ENCODE assay signal across 9 cellular contexts in genomic region chr22:40009231-40009769, GRCh38. TPM values are rescaled to one million over a fixed set of nuclear protein-coding genes. Genes with fewer than 3 reads are reported as not detected.
DNase-seq lines count a peak whose midpoint lies in the region; ATAC-seq and TF ChIP-seq lines count a peak whose summit lies in the region.
"Had no signal": no experiment of that assay in that cellular context is flagged by ENCODE, and none has a peak within 500 bp of the region (broad histone marks: within the 10 kb centered on the region; RNA-seq: fewer than 3 reads in every experiment).

No MANE protein-coding gene starts in this region.

- peaks cover 27% of the 10 kb centered on the region for H3K4me1 Mint-ChIP-seq in Caco-2 (ENCODE audit: low read depth, unreplicated experiment)
- H3K4me1 Mint-ChIP-seq in activated naive CD8-positive, alpha-beta T cell treated with anti-CD3 and anti-CD28 coated beads, Interleukin-2, amount 50 U/mL, for 24 hours: peaks cover 12% of the 10 kb centered on the region

- H3K4me3 ChIP-seq in Caco-2 (ENCODE audit: low read depth, low read length): no peak overlapping the region

- TF ChIP-seq CTCF in Caco-2 (IDR thresholded peaks at IDR 0.05; ENCODE audit: insufficient read depth in 1 of 2, low read depth in 1 of 2, low read length in 1 of 2, severe bottlenecking in 1 of 2, unreplicated experiment in 1 of 2) (no peak), omental fat pad (IDR thresholded peaks at IDR 0.05) (no peak)

- H3K9me3 Mint-ChIP-seq in Caco-2 (ENCODE audit: unreplicated experiment): no peaks in the 10 kb centered on the region
- H3K9me3 Mint-ChIP-seq in activated naive CD8-positive, alpha-beta T cell treated with anti-CD3 and anti-CD28 coated beads, Interleukin-2, amount 50 U/mL, for 24 hours: no peaks in the 10 kb centered on the region

- H3K36me3 Mint-ChIP-seq in Caco-2 (ENCODE audit: insufficient read depth, unreplicated experiment): peaks cover 8% of the 10 kb centered on the region
- H3K36me3 Mint-ChIP-seq in activated naive CD8-positive, alpha-beta T cell treated with anti-CD3 and anti-CD28 coated beads, Interleukin-2, amount 50 U/mL, for 24 hours (ENCODE audit: low read depth): no peaks in the 10 kb centered on the region

- DNase-seq in Caco-2 (no peak), NCI-H146 (lab: John Stamatoyannopoulos, UW) (peak; percentile 91), left colon (peak; percentile 28 to 47), occipital lobe (lab: John Stamatoyannopoulos, UW) (no peak), NOMO-1 treated with DMSO at 0.1 percent for 48 hours (lab: John Stamatoyannopoulos, UW; ENCODE audit: unreplicated experiment) (no peak), omental fat pad (ENCODE audit: low spot score) (no peak)
- no peak for DNase-seq in activated naive CD8-positive, alpha-beta T cell treated with anti-CD3 and anti-CD28 coated beads, Interleukin-2, amount 50 U/mL, for 24 hours
- DNase-seq in stimulated activated CD4-positive, alpha-beta T cell treated with anti-CD3 and anti-CD28 coated beads, Interleukin-4, amount 100 ng/mL, for 1 hour: no peak
- DNase-seq: NCI-H524 treated with DMSO at 0.1 percent for 48 hours had no signal

- H3K4me1 ChIP-seq in Caco-2: peaks cover 61% of the 10 kb centered on the region

- H3K4me3 Mint-ChIP-seq in Caco-2 (ENCODE audit: unreplicated experiment): no peak overlapping the region
- peak overlapping the region; percentile 34 for H3K4me3 Mint-ChIP-seq in activated naive CD8-positive, alpha-beta T cell treated with anti-CD3 and anti-CD28 coated beads, Interleukin-2, amount 50 U/mL, for 24 hours

- H3K27me3 ChIP-seq in Caco-2 (replicated peaks; ENCODE audit: control insufficient read depth, insufficient read depth, low read length): no peaks in the 10 kb centered on the region

- H3K36me3 ChIP-seq in Caco-2 (ENCODE audit: control insufficient read depth, insufficient read depth, low read length): no peaks in the 10 kb centered on the region; the same call in 1 of the 2 replicates

- no peaks in the 10 kb centered on the region for H3K27me3 Mint-ChIP-seq in Caco-2 (ENCODE audit: insufficient read depth, unreplicated experiment)
- H3K27me3 Mint-ChIP-seq in activated naive CD8-positive, alpha-beta T cell treated with anti-CD3 and anti-CD28 coated beads, Interleukin-2, amount 50 U/mL, for 24 hours: peaks cover 27% of the 10 kb centered on the region

- H3K9me3 ChIP-seq in Caco-2: no peaks in the 10 kb centered on the region

- intact Hi-C loops in Caco-2 (cut with micrococcal nuclease; ENCODE audit: unreplicated experiment): no loop called here
- intact Hi-C loops in left colon (cut with DNase I, micrococcal nuclease): no loop called here

- POLR2A ChIA-PET in Caco-2 (lab: Charles Lee): no interaction called here

- BruUV-seq in Caco-2 (replicated peaks; lab: Mats Ljungman, UMichigan): no TSS peak

- CTCF ChIA-PET in Caco-2 (lab: Charles Lee): interaction anchor here (1.2 kb wide), 1 partner anchor 27 kb away, joined by 4 read pairs; no protein-coding TSS in a partner anchor

- ATAC-seq in activated naive CD8-positive, alpha-beta T cell treated with anti-CD3 and anti-CD28 coated beads, Interleukin-2, amount 50 U/mL, for 24 hours: no peak
- ATAC-seq in left colon: peak; percentile 73
- ATAC-seq in omental fat pad (ENCODE audit: low FRiP score): no peak

- peak overlapping the region; percentile 26 for H3K27ac Mint-ChIP-seq in Caco-2 (ENCODE audit: unreplicated experiment)
- peak overlapping the region; percentile 54 for H3K27ac Mint-ChIP-seq in activated naive CD8-positive, alpha-beta T cell treated with anti-CD3 and anti-CD28 coated beads, Interleukin-2, amount 50 U/mL, for 24 hours

RNA-seq across cellular contexts. Expression of gene FAM83F, which starts 14.5 kb away (rescaled TPM):
- total RNA-seq in Caco-2 (2022) (17.1 and 20.0 TPM in 2 replicates), left colon (10 to 100 TPM; 35.3 to 44.3 TPM), occipital lobe (0.78 TPM), omental fat pad (under 1 TPM; 0.37 to 0.84 (median 0.57) TPM)

RNA-seq across cellular contexts. Expression of gene TMA7B, which starts 49.1 kb away (rescaled TPM):
- total RNA-seq in Caco-2 (2022) (not detected in 2 replicates), left colon (not detected), occipital lobe (not detected), omental fat pad (not detected)

Comparison
In these comparisons a context has a peak if more than half of its experiments do, and no peak if none do; other contexts are left out.
1. DNase-seq: peak in NCI-H146 (single experiment) and left colon (2 of 2); none in Caco-2 (0 of 2), activated naive CD8-positive, alpha-beta T cell treated with anti-CD3 and anti-CD28 coated beads, Interleukin-2, amount 50 U/mL, for 24 hours (single experiment), stimulated activated CD4-positive, alpha-beta T cell treated with anti-CD3 and anti-CD28 coated beads, Interleukin-4, amount 100 ng/mL, for 1 hour (single experiment), occipital lobe (single experiment), NOMO-1 treated with DMSO at 0.1 percent for 48 hours (single experiment) and omental fat pad (single experiment).